8 cellular contexts compared by ENCODE assay signal in the genomic region with DNA sequence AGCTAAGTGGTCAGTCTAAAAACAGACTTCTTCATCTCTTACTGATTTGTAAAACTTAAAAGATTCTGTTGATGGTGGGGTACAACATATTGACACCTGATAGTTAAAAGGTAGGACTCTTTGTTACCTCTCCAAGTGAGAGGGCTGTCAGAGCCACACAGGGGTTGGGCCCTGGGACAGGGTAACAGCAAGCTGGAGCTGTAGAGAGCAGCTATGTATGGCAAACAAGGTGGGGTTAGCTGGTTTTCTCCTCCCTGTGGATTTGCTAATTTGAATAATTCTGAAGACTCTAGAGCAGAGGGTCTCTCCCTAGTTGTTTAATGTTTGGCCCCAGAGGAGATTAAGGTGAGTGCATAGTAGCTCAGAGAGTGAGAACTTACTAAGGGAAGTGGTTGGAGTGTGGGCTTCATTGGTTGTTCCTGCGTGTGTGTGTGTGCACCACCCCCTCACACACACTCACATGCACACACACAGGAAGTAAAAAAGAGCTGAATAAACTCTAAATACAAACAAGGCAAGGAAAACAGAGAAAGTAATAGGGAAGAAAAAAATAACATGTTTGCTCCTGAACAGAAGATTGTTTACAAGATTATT. TPM values are rescaled to one million over a fixed set of nuclear protein-coding genes. Genes with fewer than 3 reads are reported as not detected.
DNase-seq lines count a peak whose midpoint lies in the region; ATAC-seq lines count a peak whose summit lies in the region.

No MANE protein-coding gene starts in this region.

- no peaks in the 10 kb centered on the region for H3K9me3 Mint-ChIP-seq in activated CD4-positive, alpha-beta T cell treated with anti-CD3 and anti-CD28 coated beads, Interleukin-2, amount 10 ng/mL, durations not matched to agents 24 days and 14 days
- H3K9me3 Mint-ChIP-seq in stimulated activated naive B cell treated with anti-CD40 and anti-IgM and Interleukin-4, amounts not matched to agents 10 μg/mL and 1 μg/mL and 100 μg/mL, for 72 hours = no peaks in the 10 kb centered on the region

- peaks cover 14% of the 10 kb centered on the region for H3K4me1 Mint-ChIP-seq in activated CD4-positive, alpha-beta T cell treated with anti-CD3 and anti-CD28 coated beads, Interleukin-2, amount 10 ng/mL, durations not matched to agents 24 days and 14 days
- peaks cover 7 to 8% of the 10 kb centered on the region in 2 donors for H3K4me1 Mint-ChIP-seq in stimulated activated naive B cell treated with anti-CD40 and anti-IgM and Interleukin-4, amounts not matched to agents 10 μg/mL and 1 μg/mL and 100 μg/mL, for 72 hours

- H3K4me3 Mint-ChIP-seq in activated CD4-positive, alpha-beta T cell treated with anti-CD3 and anti-CD28 coated beads, Interleukin-2, amount 10 ng/mL, durations not matched to agents 24 days and 14 days = peak overlapping the region; percentile 10
- no peak overlapping the region for H3K4me3 Mint-ChIP-seq in stimulated activated naive B cell treated with anti-CD40 and anti-IgM and Interleukin-4, amounts not matched to agents 10 μg/mL and 1 μg/mL and 100 μg/mL, for 72 hours

- ATAC-seq in HG02840 (IDR thresholded peaks at IDR 0.05; ENCODE audit: low FRiP score, unreplicated experiment) (peak; percentile 96), left ventricle myocardium superior (no peak)
- peak; percentile 98 for ATAC-seq in stimulated activated naive B cell treated with anti-CD40 and anti-IgM and Interleukin-4, amounts not matched to agents 10 μg/mL and 1 μg/mL and 100 μg/mL, for 72 hours (replicated peaks)

- intact Hi-C loops in activated CD4-positive, alpha-beta T cell treated with anti-CD3 and anti-CD28 coated beads, Interleukin-2, amount 10 ng/mL, durations not matched to agents 24 days and 14 days (cut with micrococcal nuclease) = loop anchor here (2.0 kb wide), 1 partner anchor 32 kb away; the partner anchor contains the start of gene FANCF
- intact Hi-C loops in left ventricle myocardium superior (cut with micrococcal nuclease) (no loop called here), posterior vena cava (cut with DNase I) (no loop called here)

- H3K27me3 Mint-ChIP-seq in activated CD4-positive, alpha-beta T cell treated with anti-CD3 and anti-CD28 coated beads, Interleukin-2, amount 10 ng/mL, durations not matched to agents 24 days and 14 days = peaks cover 13% of the 10 kb centered on the region
- H3K27me3 Mint-ChIP-seq in stimulated activated naive B cell treated with anti-CD40 and anti-IgM and Interleukin-4, amounts not matched to agents 10 μg/mL and 1 μg/mL and 100 μg/mL, for 72 hours = peaks cover 4% of the 10 kb centered on the region in 2 donors

- peak overlapping the region; percentile 6 for H3K27ac Mint-ChIP-seq in activated CD4-positive, alpha-beta T cell treated with anti-CD3 and anti-CD28 coated beads, Interleukin-2, amount 10 ng/mL, durations not matched to agents 24 days and 14 days
- H3K27ac Mint-ChIP-seq in stimulated activated naive B cell treated with anti-CD40 and anti-IgM and Interleukin-4, amounts not matched to agents 10 μg/mL and 1 μg/mL and 100 μg/mL, for 72 hours = no peak overlapping the region

- H3K36me3 Mint-ChIP-seq in activated CD4-positive, alpha-beta T cell treated with anti-CD3 and anti-CD28 coated beads, Interleukin-2, amount 10 ng/mL, durations not matched to agents 24 days and 14 days (ENCODE audit: low read depth) = no peaks in the 10 kb centered on the region
- peaks cover 3 to 4% of the 10 kb centered on the region in 2 donors for H3K36me3 Mint-ChIP-seq in stimulated activated naive B cell treated with anti-CD40 and anti-IgM and Interleukin-4, amounts not matched to agents 10 μg/mL and 1 μg/mL and 100 μg/mL, for 72 hours

- peak; percentile 69 for DNase-seq in activated CD4-positive, alpha-beta T cell treated with anti-CD3 and anti-CD28 coated beads, Interleukin-2, amount 10 ng/mL, durations not matched to agents 24 days and 14 days
- DNase-seq in activated CD4-positive, alpha-beta T cell treated with anti-CD3 and anti-CD28 coated beads for 1 hour = no peak
- peak; percentile 35 for DNase-seq in OCI-M1 (lab: John Stamatoyannopoulos, UW)
- DNase-seq in stimulated activated naive B cell treated with anti-CD40 and anti-IgM and Interleukin-4, amounts not matched to agents 10 μg/mL and 1 μg/mL and 100 μg/mL, for 72 hours = no peak
- DNase-seq in left ventricle myocardium superior = no peak
- no peak for DNase-seq in glomerular visceral epithelial cell (ENCODE audit: extremely low spot score)
- DNase-seq in posterior vena cava (ENCODE audit: low spot score) = no peak

RNA-seq across cellular contexts. Expression of gene GAS2, which starts 9.2 kb away (rescaled TPM):
- total RNA-seq in activated CD4-positive, alpha-beta T cell treated with anti-CD3 and anti-CD28 coated beads, Interleukin-2, amount 10 ng/mL, durations not matched to agents 24 days and 14 days = 1.4 and 2.0 TPM in 2 replicates
- total RNA-seq in left ventricle myocardium superior (13.0 TPM), posterior vena cava (1 to 10 TPM; 1.2 to 1.5 TPM)

RNA-seq across cellular contexts. Expression of gene FANCF, which starts 31.6 kb away (rescaled TPM):
- total RNA-seq in activated CD4-positive, alpha-beta T cell treated with anti-CD3 and anti-CD28 coated beads, Interleukin-2, amount 10 ng/mL, durations not matched to agents 24 days and 14 days = 17.2 and 19.1 TPM in 2 replicates
- 5.3 TPM for total RNA-seq in left ventricle myocardium superior
- total RNA-seq in posterior vena cava = 1 to 10 TPM; 5.1 to 5.6 TPM

Comparison
In these comparisons a context has a peak if more than half of its experiments do, and no peak if none do; other contexts are left out.
1. DNase-seq: peak in activated CD4-positive, alpha-beta T cell treated with anti-CD3 and anti-CD28 coated beads, Interleukin-2, amount 10 ng/mL, durations not matched to agents 24 days and 14 days (single experiment) and OCI-M1 (single experiment); none in activated CD4-positive, alpha-beta T cell treated with anti-CD3 and anti-CD28 coated beads for 1 hour (single experiment), stimulated activated naive B cell treated with anti-CD40 and anti-IgM and Interleukin-4, amounts not matched to agents 10 μg/mL and 1 μg/mL and 100 μg/mL, for 72 hours (single experiment), left ventricle myocardium superior (single experiment), glomerular visceral epithelial cell (single experiment) and posterior vena cava (single experiment).